In genomic region chr5:9898319-9898718, GRCh38 we compare ENCODE assay signal across 8 cellular contexts.
A peak's percentile ranks its signal among the peaks of the same experiment; 100 is the strongest.
DNase-seq lines count a peak whose midpoint lies in the region; ATAC-seq and TF ChIP-seq lines count a peak whose summit lies in the region.

No MANE protein-coding gene starts in this region.

- peak; percentile 44 for TF ChIP-seq CTCF in neural cell (IDR thresholded peaks at IDR 0.05; ENCODE audit: poor library complexity, severe bottlenecking)

- no peaks in the 10 kb centered on the region for H3F3A ChIP-seq in neural cell (ENCODE audit: insufficient read depth, low read length, poor library complexity, severe bottlenecking)

- POLR2A ChIA-PET in naive thymus-derived CD4-positive, alpha-beta T cell (lab: Charles Lee) = no interaction called here

- no peaks in the 10 kb centered on the region for H3K79me2 ChIP-seq in neural cell (replicated peaks; ENCODE audit: insufficient read depth, low read length)

- H3K4me3 Mint-ChIP-seq in naive thymus-derived CD4-positive, alpha-beta T cell = no peak overlapping the region

- H3K4me1 ChIP-seq in naive thymus-derived CD4-positive, alpha-beta T cell (ENCODE audit: control insufficient read depth in 2 of 2, insufficient read depth in 2 of 2, low read length in 2 of 2) = no peaks in the 10 kb centered on the region

- no peaks in the 10 kb centered on the region for H3K27me3 ChIP-seq in neural cell (ENCODE audit: insufficient read depth, low read depth, low read length)
- no peaks in the 10 kb centered on the region for H3K27me3 ChIP-seq in naive thymus-derived CD4-positive, alpha-beta T cell (ENCODE audit: control insufficient read depth in 2 of 2, insufficient read depth in 2 of 2, low read length in 2 of 2)

- H3K9me2 ChIP-seq in neural cell (ENCODE audit: insufficient read depth, low read length) = no peaks in the 10 kb centered on the region

- DNase-seq in EL = peak; percentile 51
- DNase-seq in NAMALWA (ENCODE audit: low spot score) = peak; percentile 51
- peak; percentile 60 for DNase-seq in cerebellum (ENCODE audit: low spot score)
- no peak for DNase-seq in middle frontal gyrus (ENCODE audit: extremely low spot score, low spot score)
- no peak for DNase-seq in naive thymus-derived CD4-positive, alpha-beta T cell

- no peak overlapping the region for H3K4me3 ChIP-seq in neural cell (ENCODE audit: low read length)
- H3K4me3 ChIP-seq in naive thymus-derived CD4-positive, alpha-beta T cell (ENCODE audit: low read length) = no peak overlapping the region

- no peaks in the 10 kb centered on the region for H3K4me1 Mint-ChIP-seq in naive thymus-derived CD4-positive, alpha-beta T cell

- no peak overlapping the region for H3K9ac ChIP-seq in neural cell (ENCODE audit: low read length)

- H4K20me1 ChIP-seq in neural cell (ENCODE audit: insufficient read depth) = no peaks in the 10 kb centered on the region

- intact Hi-C loops in naive thymus-derived CD4-positive, alpha-beta T cell (cut with micrococcal nuclease) = no loop called here

- H3K27ac Mint-ChIP-seq in naive thymus-derived CD4-positive, alpha-beta T cell = no peak overlapping the region

- H3K36me3 Mint-ChIP-seq in naive thymus-derived CD4-positive, alpha-beta T cell = no peaks in the 10 kb centered on the region

- peak; percentile 33 for TF ChIP-seq RAD21 in neural cell (conservative IDR thresholded peaks at IDR 0.05)

- H2AFZ ChIP-seq in neural cell (ENCODE audit: low read depth, low read length) = no peak overlapping the region

- TF ChIP-seq EP300 in neural cell (conservative IDR thresholded peaks at IDR 0.05; ENCODE audit: poor library complexity, severe bottlenecking) = no peak

- H3K27ac ChIP-seq in neural cell (ENCODE audit: low read length) = no peak overlapping the region
- H3K27ac ChIP-seq in naive thymus-derived CD4-positive, alpha-beta T cell (ENCODE audit: low read depth, low read length) = no peak overlapping the region

- no peaks in the 10 kb centered on the region for H3K9me3 ChIP-seq in neural cell (ENCODE audit: low read length)
- H3K9me3 ChIP-seq in naive thymus-derived CD4-positive, alpha-beta T cell (ENCODE audit: control insufficient read depth in 2 of 3, low read length in 3 of 3) = no peaks in the 10 kb centered on the region

- CTCF ChIA-PET in naive thymus-derived CD4-positive, alpha-beta T cell (lab: Charles Lee) = no interaction called here

- no peaks in the 10 kb centered on the region for H3K27me3 Mint-ChIP-seq in naive thymus-derived CD4-positive, alpha-beta T cell

- H3K4me2 ChIP-seq in neural cell (ENCODE audit: low read length) = no peak overlapping the region

- ATAC-seq in HG03280 (IDR thresholded peaks at IDR 0.05; ENCODE audit: unreplicated experiment) = no peak
- no peak for ATAC-seq in naive thymus-derived CD4-positive, alpha-beta T cell
- no peak for ATAC-seq in HG02642 (IDR thresholded peaks at IDR 0.05; ENCODE audit: poor library complexity, unreplicated experiment)

- no peaks in the 10 kb centered on the region for H3K36me3 ChIP-seq in neural cell (ENCODE audit: insufficient read depth, low read length)
- no peaks in the 10 kb centered on the region for H3K36me3 ChIP-seq in naive thymus-derived CD4-positive, alpha-beta T cell (ENCODE audit: control insufficient read depth in 2 of 3, insufficient read depth in 3 of 3, low read length in 3 of 3)

- H3K9me3 Mint-ChIP-seq in naive thymus-derived CD4-positive, alpha-beta T cell = peaks cover 0 to 18% (median 2%) of the 10 kb centered on the region in 11 donors

TF ChIP-seq in neural cell, 6 proteins besides CTCF, POLR2A, EP300 and RAD21:
- TF ChIP-seq TAF1 (IDR thresholded peaks at IDR 0.05; ENCODE audit: low read depth) (no peak), SMC3 (conservative IDR thresholded peaks at IDR 0.05; ENCODE audit: poor library complexity) (peak; percentile 53)

Comparison
In these comparisons a context has a peak if more than half of its experiments do, and no peak if none do; other contexts are left out.
1. DNase-seq: peak in EL (single experiment), NAMALWA (single experiment) and cerebellum (single experiment); none in middle frontal gyrus (single experiment) and naive thymus-derived CD4-positive, alpha-beta T cell (0 of 9).